ENCODE assay signal across 23 cellular contexts in genomic region chr1:4527819-4528218, GRCh38.
A peak's percentile ranks its signal among the peaks of the same experiment; 100 is the strongest.
DNase-seq lines count a peak whose midpoint lies in the region; ATAC-seq and TF ChIP-seq lines count a peak whose summit lies in the region.
"Had no signal": no experiment of that assay in that cellular context is flagged by ENCODE, and none has a peak within 500 bp of the region (broad histone marks: within the 10 kb centered on the region; RNA-seq: fewer than 3 reads in every experiment).

No MANE protein-coding gene starts in this region.

- peak; percentile 30 to 80 (median 49) for DNase-seq in NCI-H1417 (lab: John Stamatoyannopoulos, UW)
- no peak for DNase-seq in NCI-H1417 treated with DMSO at 0.1 percent for 48 hours (lab: John Stamatoyannopoulos, UW)
- DNase-seq in NCI-H2196 (lab: John Stamatoyannopoulos, UW; ENCODE audit: unreplicated experiment) = peak; percentile 76
- peak; percentile 21 for DNase-seq in coronary artery (ENCODE audit: low spot score)
- peak; percentile 24 for DNase-seq in superior temporal gyrus (ENCODE audit: extremely low spot score)
- DNase-seq in D341Med (ENCODE audit: low spot score) = no peak
- DNase-seq: 8988T; activated B cell treated with CpG ODN at 0.5 μM for 24 hours; activated CD4-positive, alpha-beta memory T cell treated with anti-CD3 and anti-CD28 coated beads, Interleukin-2, amount 10 ng/mL, durations not matched to agents 7 days and 5 days; activated naive CD4-positive, alpha-beta T cell; amniotic stem cell; foreskin fibroblast; lower lobe of right lung; NCI-H2081 treated with DMSO at 0.1 percent for 48 hours; Peyer's patch; right cardiac atrium; stimulated activated CD8-positive, alpha-beta memory T cell treated with anti-CD3 and anti-CD28 coated beads, Interleukin-4, amount 100 ng/mL, for 48 hours had no signal

- ATAC-seq in GM21447 (IDR thresholded peaks at IDR 0.05; ENCODE audit: unreplicated experiment) = no peak
- ATAC-seq in HG02588 (IDR thresholded peaks at IDR 0.05; ENCODE audit: unreplicated experiment) = no peak
- ATAC-seq: GM12878, lower lobe of right lung, right cardiac atrium had no signal

- H3K4me3 ChIP-seq in coronary artery = no peak overlapping the region
- H3K4me3 ChIP-seq: GM12878, hepatocyte, lower lobe of right lung, Peyer's patch, SK-N-MC had no signal

- no peak for TF ChIP-seq CTCF in coronary artery (IDR thresholded peaks at IDR 0.05)

- H3K27ac ChIP-seq in coronary artery = no peak overlapping the region
- H3K27ac ChIP-seq: dorsolateral prefrontal cortex, hepatocyte, lower lobe of right lung, Peyer's patch, SK-N-MC had no signal

Comparison
In these comparisons a context has a peak if more than half of its experiments do, and no peak if none do; other contexts are left out.
1. DNase-seq: peak in NCI-H1417 (3 of 3), NCI-H2196 (single experiment), coronary artery (single experiment) and superior temporal gyrus (single experiment); none in NCI-H1417 treated with DMSO at 0.1 percent for 48 hours (single experiment) and D341Med (single experiment).